In the genomic region with DNA sequence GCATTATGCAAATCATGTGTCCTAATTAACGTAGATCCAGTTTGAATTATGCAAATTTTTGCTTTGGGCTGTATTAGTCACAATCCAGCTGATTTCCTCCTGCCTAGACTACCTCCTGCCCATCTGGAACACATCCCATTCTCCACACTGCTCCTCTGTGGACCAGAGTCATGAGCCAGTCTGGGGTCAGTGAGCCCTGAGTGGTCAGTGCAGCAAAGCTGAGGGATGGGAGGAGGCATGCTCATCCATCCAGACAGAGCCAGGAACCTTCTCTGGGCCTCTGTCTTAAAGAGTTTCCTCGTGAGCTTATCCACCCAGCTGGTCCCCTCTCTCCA, we compare ENCODE assay signal across 17 cellular contexts.
"Had no signal": no experiment of that assay in that cellular context is flagged by ENCODE, and none has a peak within 500 bp of the region (broad histone marks: within the 10 kb centered on the region; RNA-seq: fewer than 3 reads in every experiment).

No MANE protein-coding gene starts in this region.

- H3K4me1 ChIP-seq: ascending aorta, esophagus squamous epithelium, transverse colon had no signal

- H3K9me3 ChIP-seq: ascending aorta, esophagus squamous epithelium, suprapubic skin, transverse colon had no signal

- H3K4me3 ChIP-seq: ascending aorta, esophagus squamous epithelium, lung, suprapubic skin, transverse colon had no signal

- H3K27me3 ChIP-seq: ascending aorta, esophagus squamous epithelium, suprapubic skin, transverse colon had no signal

- ATAC-seq: activated CD4-positive, CD25-positive, alpha-beta regulatory T cell treated with anti-CD3 and anti-CD28 coated beads, Interleukin-2, amount 50 U/mL, for 24 hours; activated T-cell treated with anti-CD3 and anti-CD28 coated beads, Interleukin-2, amount 50 U/mL, for 4 hours; effector memory CD8-positive, alpha-beta T cell; stimulated activated naive CD8-positive, alpha-beta T cell treated with anti-CD3 and anti-CD28 coated beads, Interleukin-15, Interleukin-2, amounts not matched to agents 100 U/mL and 50 U/mL, for 24 hours had no signal

- DNase-seq: activated CD4-positive, alpha-beta T cell treated with anti-CD3 and anti-CD28 coated beads, Interleukin-2, amount 10 ng/mL, durations not matched to agents 7 days and 5 days; activated CD8-positive, alpha-beta memory T cell treated with anti-CD3 and anti-CD28 coated beads, Interleukin-2, amount 50 U/mL, for 4 hours; activated naive CD4-positive, alpha-beta T cell treated with anti-CD3 and anti-CD28 coated beads, Interleukin-2, amount 50 U/mL, for 16 hours; activated T-cell treated with anti-CD3 and anti-CD28 coated beads, Interleukin-2, amount 50 U/mL, for 4 hours; dermis blood vessel endothelial cell; effector memory CD8-positive, alpha-beta T cell; esophagus squamous epithelium; immature natural killer cell; occipital lobe; stimulated activated naive CD8-positive, alpha-beta T cell treated with anti-CD3 and anti-CD28 coated beads, Interleukin-15, Interleukin-2, amounts not matched to agents 100 U/mL and 50 U/mL, for 24 hours; T-helper 1 cell; T-helper 9 cell; transverse colon had no signal

- H3K27ac ChIP-seq: ascending aorta, esophagus squamous epithelium, suprapubic skin, transverse colon had no signal

- H3K36me3 ChIP-seq: ascending aorta, esophagus squamous epithelium, suprapubic skin, transverse colon had no signal
